Comparison of ENCODE assay signal across 10 cellular contexts in the genomic region with DNA sequence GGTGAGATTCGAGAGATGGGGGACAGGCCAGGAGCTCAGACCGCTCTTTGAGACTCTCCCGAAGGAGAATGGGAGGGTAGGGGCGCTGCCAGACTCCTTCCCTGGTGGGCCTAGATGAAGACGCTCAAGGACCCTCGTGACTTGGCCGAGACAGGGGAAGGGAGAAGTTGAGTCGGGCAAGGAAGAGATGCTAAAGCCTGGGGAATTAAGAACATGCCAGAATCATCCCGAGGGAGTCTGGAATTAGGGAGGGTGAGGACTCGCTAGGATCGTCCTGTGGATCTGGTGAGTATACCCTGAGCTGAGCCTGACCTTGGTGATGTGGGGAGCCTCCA. TPM values are rescaled to one million over a fixed set of nuclear protein-coding genes. Genes with fewer than 3 reads are reported as not detected.
DNase-seq lines count a peak whose midpoint lies in the region; ATAC-seq and TF ChIP-seq lines count a peak whose summit lies in the region.
"Had no signal": no experiment of that assay in that cellular context is flagged by ENCODE, and none has a peak within 500 bp of the region (broad histone marks: within the 10 kb centered on the region; RNA-seq: fewer than 3 reads in every experiment).

No MANE protein-coding gene starts in this region.

- TF ChIP-seq CTCF in Panc1 (IDR thresholded peaks at IDR 0.05): no peak
- TF ChIP-seq CTCF in progenitor cell of endocrine pancreas (IDR thresholded peaks at IDR 0.05; ENCODE audit: unreplicated experiment): no peak

- DNase-seq in Panc1 (ENCODE audit: low read depth, low spot score): no peak
- no peak for DNase-seq in progenitor cell of endocrine pancreas (ENCODE audit: low spot score, unreplicated experiment)
- no peak for DNase-seq in midbrain (lab: John Stamatoyannopoulos, UW)
- no peak for DNase-seq in stimulated activated CD8-positive, alpha-beta memory T cell treated with anti-CD3 and anti-CD28 coated beads, Interleukin-4, amount 100 ng/mL, for 48 hours
- DNase-seq in NCI-H1436 (lab: John Stamatoyannopoulos, UW): no peak

- intact Hi-C loops in Panc1 (cut with micrococcal nuclease; ENCODE audit: unreplicated experiment): no loop called here

- H3K27me3 ChIP-seq in Panc1 (ENCODE audit: control insufficient read depth, insufficient read depth, low read length): no peaks in the 10 kb centered on the region
- H3K27me3 ChIP-seq in esophagus (ENCODE audit: control insufficient read depth in 1 of 2, insufficient read depth in 2 of 2, low read length in 2 of 2): no peaks in the 10 kb centered on the region

- WGBS in esophagus, 2 donors: 4 to 5% methylated on average over 11 of the region's 11 CpGs

- H3K9me3 Mint-ChIP-seq in progenitor cell of endocrine pancreas (ENCODE audit: low read depth): no peaks in the 10 kb centered on the region

- CTCF ChIA-PET in Panc1 (lab: Charles Lee): interaction anchor here (0.6 kb wide), 1 partner anchor 157 kb away, joined by 3 read pairs; no protein-coding TSS in a partner anchor

- peaks cover 37% of the 10 kb centered on the region for H3K4me1 ChIP-seq in Panc1 (ENCODE audit: control insufficient read depth, insufficient read depth, low read length)
- peaks cover 0 to 7% of the 10 kb centered on the region in 2 donors for H3K4me1 ChIP-seq in esophagus (ENCODE audit: control insufficient read depth in 2 of 2, insufficient read depth in 2 of 2, low read length in 1 of 2)

- peak overlapping the region; percentile 97 for H3K27ac ChIP-seq in Panc1 (ENCODE audit: low read length)
- H3K27ac ChIP-seq in esophagus (ENCODE audit: low read depth in 2 of 2, low read length in 1 of 2): peak overlapping the region in 1 of 2 donors; percentile 9

- H3K9me3 ChIP-seq in Panc1 (ENCODE audit: control insufficient read depth, insufficient read depth, low read depth, low read length) (no peaks in the 10 kb centered on the region), esophagus (ENCODE audit: control insufficient read depth in 2 of 2, insufficient read depth in 1 of 2, low read depth in 1 of 2, low read length in 1 of 2) (no peaks in the 10 kb centered on the region)

- BruUV-seq in Panc1 (replicated peaks; lab: Mats Ljungman, UMichigan): no TSS peak

- H3K36me3 Mint-ChIP-seq in progenitor cell of endocrine pancreas (ENCODE audit: insufficient read depth): peaks cover 23% of the 10 kb centered on the region

- H3K27ac Mint-ChIP-seq in progenitor cell of endocrine pancreas: peak overlapping the region; percentile 80

- in situ Hi-C loops in Panc1 (cut with HindIII; ENCODE audit: low pct_unique_long_range_greater_than_20kb, low sequenced_read_pairs): no loop called here

- peaks cover 14% of the 10 kb centered on the region for H3K4me1 Mint-ChIP-seq in progenitor cell of endocrine pancreas (ENCODE audit: low read depth)

- peak overlapping the region; percentile 84 for H3K4me3 ChIP-seq in GM08714 (ENCODE audit: low read length)
- H3K4me3 ChIP-seq in Panc1 (ENCODE audit: low read depth in 2 of 2, low read length in 2 of 2): peak overlapping the region; percentile 61 to 79
- H3K4me3 ChIP-seq in esophagus (ENCODE audit: low read depth in 1 of 2, low read length in 2 of 2): peak overlapping the region; percentile 61 to 74

- peak overlapping the region; percentile 83 for H3K4me3 Mint-ChIP-seq in progenitor cell of endocrine pancreas (ENCODE audit: low read depth)

- no peaks in the 10 kb centered on the region for H3K27me3 Mint-ChIP-seq in progenitor cell of endocrine pancreas

- peaks cover 11% of the 10 kb centered on the region for H3K36me3 ChIP-seq in Panc1 (ENCODE audit: control insufficient read depth, insufficient read depth, low read length)
- H3K36me3 ChIP-seq in esophagus (ENCODE audit: control insufficient read depth in 2 of 2, insufficient read depth in 2 of 2, low read length in 1 of 2): peaks cover 10 to 15% of the 10 kb centered on the region in 2 donors

- POLR2A ChIA-PET in Panc1 (lab: Charles Lee): interaction anchor here (0.6 kb wide), 1 partner anchor 14 kb away, joined by 3 read pairs; no protein-coding TSS in a partner anchor

- ATAC-seq in Panc1: no peak
- no peak for ATAC-seq in GM18867 (IDR thresholded peaks at IDR 0.05; ENCODE audit: unreplicated experiment)

RNA-seq across cellular contexts. Expression of gene UBE2C, which starts 0.5 kb away (rescaled TPM):
- total RNA-seq in Panc1 (2021; ENCODE audit: unreplicated experiment): 173 TPM
- 116 TPM for polyA plus RNA-seq in Panc1 (2012; ENCODE audit: insufficient read length)
- 10 to 100 TPM; 53.1 to 83.4 TPM for polyA plus RNA-seq in esophagus
- 63.9 and 69.0 TPM in 2 replicates for total RNA-seq in progenitor cell of endocrine pancreas

RNA-seq across cellular contexts. Expression of gene TNNC2, which starts 14.1 kb away (rescaled TPM):
- total RNA-seq in Panc1 (2021; ENCODE audit: unreplicated experiment) (0.26 TPM), progenitor cell of endocrine pancreas (0.67 TPM in 1 of 2 replicates, not detected in the other)
- polyA plus RNA-seq in Panc1 (2012; ENCODE audit: insufficient read length): 0.50 TPM
- 1 to 10 TPM in 1 of 2 donors, under 1 TPM in 1; 0.28 to 1.0 TPM for polyA plus RNA-seq in esophagus
- total RNA-seq: lung microvascular endothelial cell; T-helper 1 cell treated with Interleukin-12 subunit alpha and Interleukin-12 subunit beta and Interleukin-4 antibody, amounts not matched to agents 30 ng/mL and 1 ng/mL, for 36 hours had no signal

RNA-seq across cellular contexts. Expression of gene SNX21, which starts 20.6 kb away (rescaled TPM):
- total RNA-seq in Panc1 (2021; ENCODE audit: unreplicated experiment) (25.7 TPM), progenitor cell of endocrine pancreas (12.2 and 13.1 TPM in 2 replicates)
- polyA plus RNA-seq in Panc1 (2012; ENCODE audit: insufficient read length): 46.1 TPM
- 10 to 100 TPM in 1 of 2 donors, 1 to 10 TPM in 1; 9.3 to 25.8 TPM for polyA plus RNA-seq in esophagus

RNA-seq across cellular contexts. Expression of gene DNTTIP1, which starts 21.2 kb away (rescaled TPM):
- total RNA-seq in Panc1 (2021; ENCODE audit: unreplicated experiment) (48.8 TPM), progenitor cell of endocrine pancreas (29.3 and 33.4 TPM in 2 replicates)
- polyA plus RNA-seq in Panc1 (2012; ENCODE audit: insufficient read length): 92.5 TPM
- polyA plus RNA-seq in esophagus: 10 to 100 TPM; 24.6 to 29.4 TPM

RNA-seq across cellular contexts. Expression of gene WFDC3, which starts 21.3 kb away (rescaled TPM):
- total RNA-seq in Panc1 (2021; ENCODE audit: unreplicated experiment): 1.1 TPM
- polyA plus RNA-seq in Panc1 (2012; ENCODE audit: insufficient read length): 0.67 TPM
- 1 to 10 TPM in 1 of 2 donors, under 1 TPM in 1; 0.51 to 2.4 TPM for polyA plus RNA-seq in esophagus
- 0.62 and 0.84 TPM in 2 replicates for total RNA-seq in progenitor cell of endocrine pancreas
- total RNA-seq: lung microvascular endothelial cell; T-helper 1 cell treated with Interleukin-12 subunit alpha and Interleukin-12 subunit beta and Interleukin-4 antibody, amounts not matched to agents 30 ng/mL and 1 ng/mL, for 36 hours had no signal
